20 cellular contexts compared by ENCODE assay signal in the genomic region with DNA sequence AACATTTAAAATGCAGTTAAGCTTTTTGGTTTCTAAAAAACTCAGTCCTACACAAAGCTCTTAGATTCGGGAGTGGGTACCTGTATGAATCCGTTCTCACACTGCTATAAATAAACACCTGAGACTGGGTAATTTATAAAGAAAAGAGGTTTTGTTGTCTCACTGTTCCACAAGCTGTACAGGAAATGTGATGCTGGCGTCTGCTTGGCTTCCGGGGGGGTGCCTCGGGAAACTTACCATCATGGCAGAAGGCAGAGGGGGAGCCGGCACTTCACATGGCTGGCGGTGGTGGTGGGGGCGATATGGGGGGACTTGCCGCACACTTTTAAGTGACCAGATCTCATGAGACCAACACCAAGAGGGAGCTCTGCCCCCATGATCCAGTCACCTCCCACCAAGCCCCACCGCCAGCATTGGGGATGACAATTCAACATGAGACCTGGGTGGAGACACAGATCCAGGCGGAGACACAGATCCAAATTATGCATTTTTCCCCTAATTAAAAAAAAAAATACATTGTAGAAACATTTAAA.
DNase-seq lines count a peak whose midpoint lies in the region; ATAC-seq, FAIRE-seq and TF ChIP-seq lines count a peak whose summit lies in the region.
"Had no signal": no experiment of that assay in that cellular context is flagged by ENCODE, and none has a peak within 500 bp of the region (broad histone marks: within the 10 kb centered on the region; RNA-seq: fewer than 3 reads in every experiment).

No MANE protein-coding gene starts in this region.

- WGBS in spleen, 5 donors: 72 to 81% (median 76%) methylated on average over 11 of the region's 11 CpGs

- peak; percentile 66 for DNase-seq in cardiac septum (ENCODE audit: low spot score)
- no peak for DNase-seq in left cardiac atrium
- peak; percentile 6 for DNase-seq in T follicular helper cell (ENCODE audit: low read depth)
- peak; percentile 33 for DNase-seq in kidney
- peak; percentile 54 for DNase-seq in spleen
- no peak for DNase-seq in activated naive CD4-positive, alpha-beta T cell treated with anti-CD3 and anti-CD28 coated beads, Interleukin-2, amount 10 ng/mL, durations not matched to agents 7 days and 5 days
- no peak for DNase-seq in LoVo (ENCODE audit: low spot score)
- no peak for DNase-seq in dorsolateral prefrontal cortex
- DNase-seq: BE2C, COR-L47, DMS79, IMR-90, NCI-H1417, NCI-H1694 treated with DMSO at 0.1 percent for 48 hours, NCI-H524 treated with DMSO at 0.1 percent for 48 hours, OCI-M1 had no signal

- H3K9ac ChIP-seq in kidney (ENCODE audit: low read length in 2 of 2): no peak overlapping the region
- H3K9ac ChIP-seq: KMS-11 had no signal

- H3K4me1 ChIP-seq in kidney (ENCODE audit: control insufficient read depth in 1 of 2, insufficient read depth in 1 of 2, low read depth in 1 of 2, low read length in 2 of 2) (peaks cover 0 to 5% of the 10 kb centered on the region in 2 donors), spleen (peaks cover 0 to 7% (median 0%) of the 10 kb centered on the region in 6 donors)

- FAIRE-seq in kidney (lab: Jason Lieb, UNC): no peak
- FAIRE-seq: HTR-8/SVneo had no signal

- H3K4me3 Mint-ChIP-seq in activated naive CD4-positive, alpha-beta T cell treated with anti-CD3 and anti-CD28 coated beads, Interleukin-2, amount 10 ng/mL, durations not matched to agents 7 days and 5 days: no peak overlapping the region

- H3K4me3 ChIP-seq in kidney (ENCODE audit: low read length in 2 of 2) (no peak overlapping the region), spleen (no peak overlapping the region), dorsolateral prefrontal cortex (no peak overlapping the region)
- H3K4me3 ChIP-seq: SJSA1 had no signal

- CTCF ChIA-PET in activated naive CD4-positive, alpha-beta T cell treated with anti-CD3 and anti-CD28 coated beads, Interleukin-2, amount 10 ng/mL, durations not matched to agents 7 days and 5 days (lab: Charles Lee): interaction anchor here (0.6 kb wide), 1 partner anchor 236 kb away, joined by 3 read pairs; no protein-coding TSS in a partner anchor

- H3K9me3 Mint-ChIP-seq in activated naive CD4-positive, alpha-beta T cell treated with anti-CD3 and anti-CD28 coated beads, Interleukin-2, amount 10 ng/mL, durations not matched to agents 7 days and 5 days: no peaks in the 10 kb centered on the region

- H3K27ac ChIP-seq in kidney (ENCODE audit: low read depth in 2 of 2, low read length in 2 of 2) (no peak overlapping the region), spleen (no peak overlapping the region), dorsolateral prefrontal cortex (no peak overlapping the region)
- H3K27ac ChIP-seq: KMS-11, SJSA1 had no signal

- peaks cover 0 to 5% (median 0%) of the 10 kb centered on the region in 7 donors for H3K27me3 ChIP-seq in spleen (replicated peaks in 1 of 7)
- no peaks in the 10 kb centered on the region for H3K27me3 ChIP-seq in dorsolateral prefrontal cortex
- H3K27me3 ChIP-seq: BE2C, SJSA1 had no signal

- TF ChIP-seq POLR2A in spleen (IDR thresholded peaks at IDR 0.05): no peak

- H3K36me3 Mint-ChIP-seq in activated naive CD4-positive, alpha-beta T cell treated with anti-CD3 and anti-CD28 coated beads, Interleukin-2, amount 10 ng/mL, durations not matched to agents 7 days and 5 days: no peaks in the 10 kb centered on the region

- TF ChIP-seq CTCF in kidney (IDR thresholded peaks at IDR 0.05; ENCODE audit: borderline replicate concordance, extremely low read depth, insufficient read depth) (no peak), spleen (IDR thresholded peaks at IDR 0.05 in 8 of 11, conservative IDR thresholded peaks at IDR 0.05 in 3 of 11) (no peak), dorsolateral prefrontal cortex (IDR thresholded peaks at IDR 0.05 in 54 of 56, conservative IDR thresholded peaks at IDR 0.05 in 2 of 56; ENCODE audit: low read depth in 1 of 56, partially characterized antibody in 56 of 56) (no peak)

- intact Hi-C loops in cardiac septum (cut with DNase I) (no loop called here), left cardiac atrium (cut with DNase I) (no loop called here), kidney (cut with DNase I) (no loop called here), spleen (cut with DNase I; ENCODE audit: low total_unique reads) (no loop called here), dorsolateral prefrontal cortex (cut with DNase I) (no loop called here)

- no peaks in the 10 kb centered on the region for H3K4me1 Mint-ChIP-seq in activated naive CD4-positive, alpha-beta T cell treated with anti-CD3 and anti-CD28 coated beads, Interleukin-2, amount 10 ng/mL, durations not matched to agents 7 days and 5 days

- H3K9me3 ChIP-seq in kidney (ENCODE audit: control insufficient read depth in 1 of 2, low read length in 2 of 2) (no peaks in the 10 kb centered on the region), spleen (no peaks in the 10 kb centered on the region)
- H3K9me3 ChIP-seq: BE2C, SJSA1 had no signal

- H3K27me3 Mint-ChIP-seq in activated naive CD4-positive, alpha-beta T cell treated with anti-CD3 and anti-CD28 coated beads, Interleukin-2, amount 10 ng/mL, durations not matched to agents 7 days and 5 days: peaks cover 24% of the 10 kb centered on the region

- no peak overlapping the region for H3K27ac Mint-ChIP-seq in activated naive CD4-positive, alpha-beta T cell treated with anti-CD3 and anti-CD28 coated beads, Interleukin-2, amount 10 ng/mL, durations not matched to agents 7 days and 5 days

- H3K36me3 ChIP-seq in kidney (ENCODE audit: control insufficient read depth in 1 of 2, insufficient read depth in 2 of 2, low read length in 2 of 2) (no peaks in the 10 kb centered on the region), spleen (no peaks in the 10 kb centered on the region)
- H3K36me3 ChIP-seq: BE2C had no signal

- no peak for ATAC-seq in left cardiac atrium
- ATAC-seq: Right ventricle myocardium inferior had no signal

Comparison
In these comparisons a context has a peak if more than half of its experiments do, and no peak if none do; other contexts are left out.
1. DNase-seq: peak in cardiac septum (single experiment), T follicular helper cell (single experiment), kidney (single experiment) and spleen (single experiment); none in left cardiac atrium (single experiment), activated naive CD4-positive, alpha-beta T cell treated with anti-CD3 and anti-CD28 coated beads, Interleukin-2, amount 10 ng/mL, durations not matched to agents 7 days and 5 days (single experiment), LoVo (single experiment) and dorsolateral prefrontal cortex (0 of 10).